Comparison of ENCODE assay signal across 8 cellular contexts in the genomic region with DNA sequence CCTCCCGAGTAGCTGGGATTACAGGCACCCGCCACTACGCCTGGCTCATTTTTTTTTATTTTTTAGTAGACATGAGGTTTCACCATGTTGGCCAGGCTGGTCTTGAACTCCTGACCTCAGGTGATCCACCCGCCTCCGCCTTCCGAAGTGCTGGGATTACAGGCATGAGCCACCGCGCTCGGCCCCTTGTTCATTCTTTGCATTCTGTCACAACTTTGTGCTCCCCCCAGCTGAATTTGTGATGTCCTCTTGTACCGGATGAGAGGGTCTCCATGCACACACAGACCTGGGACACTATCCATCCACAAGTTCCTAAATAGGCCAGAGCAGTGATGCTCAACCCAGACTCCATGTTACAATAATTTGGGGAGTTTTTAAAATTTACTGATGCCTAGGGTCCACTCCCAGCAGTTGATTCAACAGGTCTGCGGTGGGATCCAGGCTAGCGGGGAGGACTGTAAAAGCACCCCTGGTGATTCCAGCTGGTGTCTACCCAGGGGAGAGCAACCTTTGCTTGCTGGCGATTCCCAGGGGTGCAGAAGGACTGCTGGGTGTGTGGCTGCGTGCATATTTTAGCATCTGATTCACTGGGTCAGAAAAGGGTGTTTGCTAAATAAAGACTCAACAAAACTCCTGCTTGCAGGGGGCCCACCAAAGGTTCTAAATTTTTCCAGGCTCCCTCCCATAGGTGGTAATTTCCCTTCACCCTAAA. TPM values are rescaled to one million over a fixed set of nuclear protein-coding genes. Genes with fewer than 3 reads are reported as not detected.
DNase-seq lines count a peak whose midpoint lies in the region; ATAC-seq and TF ChIP-seq lines count a peak whose summit lies in the region.

No MANE protein-coding gene starts in this region.

- H3K9me3 ChIP-seq in thoracic aorta = no peaks in the 10 kb centered on the region

- no peaks in the 10 kb centered on the region for H3K27me3 ChIP-seq in thoracic aorta (replicated peaks; ENCODE audit: insufficient read depth)

- H3K4me1 Mint-ChIP-seq in activated T-cell treated with anti-CD3 and anti-CD28 coated beads, Interleukin-2, amount 50 U/mL, for 4 hours (ENCODE audit: low read depth) = peaks cover 45% of the 10 kb centered on the region
- H3K4me1 Mint-ChIP-seq in activated T-helper 2 cell treated with anti-CD3 and anti-CD28 coated beads, Interferon-gamma antibody, Interleukin-2, Interleukin-4, amounts not matched to agents 10 μg/mL and 5 μg/mL and 100 μg/mL, durations not matched to agents 14 hours and 24 hours and 36 hours (ENCODE audit: low read depth) = peaks cover 32% of the 10 kb centered on the region

- peak overlapping the region; percentile 96 for H3K4me3 Mint-ChIP-seq in activated T-cell treated with anti-CD3 and anti-CD28 coated beads, Interleukin-2, amount 50 U/mL, for 4 hours
- peak overlapping the region; percentile 95 for H3K4me3 Mint-ChIP-seq in activated T-helper 2 cell treated with anti-CD3 and anti-CD28 coated beads, Interferon-gamma antibody, Interleukin-2, Interleukin-4, amounts not matched to agents 10 μg/mL and 5 μg/mL and 100 μg/mL, durations not matched to agents 14 hours and 24 hours and 36 hours (ENCODE audit: low read depth)

- H3K4me3 ChIP-seq in thoracic aorta = peak overlapping the region; percentile 74

- peaks cover 4% of the 10 kb centered on the region for H3K36me3 Mint-ChIP-seq in activated T-cell treated with anti-CD3 and anti-CD28 coated beads, Interleukin-2, amount 50 U/mL, for 4 hours (ENCODE audit: insufficient read depth)
- H3K36me3 Mint-ChIP-seq in activated T-helper 2 cell treated with anti-CD3 and anti-CD28 coated beads, Interferon-gamma antibody, Interleukin-2, Interleukin-4, amounts not matched to agents 10 μg/mL and 5 μg/mL and 100 μg/mL, durations not matched to agents 14 hours and 24 hours and 36 hours (ENCODE audit: low read depth) = peaks cover 50% of the 10 kb centered on the region

- no peak for TF ChIP-seq CTCF in thoracic aorta (IDR thresholded peaks at IDR 0.05)

- ATAC-seq in activated T-cell treated with anti-CD3 and anti-CD28 coated beads, Interleukin-2, amount 50 U/mL, for 4 hours = no peak
- no peak for ATAC-seq in thoracic aorta (ENCODE audit: insufficient number of reproducible peaks, low FRiP score, low read depth)
- no peak for ATAC-seq in HG02938 (IDR thresholded peaks at IDR 0.05; ENCODE audit: unreplicated experiment)

- H3K27me3 Mint-ChIP-seq in activated T-cell treated with anti-CD3 and anti-CD28 coated beads, Interleukin-2, amount 50 U/mL, for 4 hours (ENCODE audit: low read depth) = no peaks in the 10 kb centered on the region
- no peaks in the 10 kb centered on the region for H3K27me3 Mint-ChIP-seq in activated T-helper 2 cell treated with anti-CD3 and anti-CD28 coated beads, Interferon-gamma antibody, Interleukin-2, Interleukin-4, amounts not matched to agents 10 μg/mL and 5 μg/mL and 100 μg/mL, durations not matched to agents 14 hours and 24 hours and 36 hours (ENCODE audit: low read depth)

- H3K9me3 Mint-ChIP-seq in activated T-cell treated with anti-CD3 and anti-CD28 coated beads, Interleukin-2, amount 50 U/mL, for 4 hours = no peaks in the 10 kb centered on the region
- H3K9me3 Mint-ChIP-seq in activated T-helper 2 cell treated with anti-CD3 and anti-CD28 coated beads, Interferon-gamma antibody, Interleukin-2, Interleukin-4, amounts not matched to agents 10 μg/mL and 5 μg/mL and 100 μg/mL, durations not matched to agents 14 hours and 24 hours and 36 hours = no peaks in the 10 kb centered on the region

- DNase-seq in activated T-cell treated with anti-CD3 and anti-CD28 coated beads, Interleukin-2, amount 50 U/mL, for 4 hours = no peak
- DNase-seq in activated T-cell treated with anti-CD3 and anti-CD28 coated beads, Interleukin-2, amount 50 U/mL, for 1 hour = no peak
- no peak for DNase-seq in activated T-helper 2 cell treated with anti-CD3 and anti-CD28 coated beads, Interferon-gamma antibody, Interleukin-2, Interleukin-4, amounts not matched to agents 10 μg/mL and 5 μg/mL and 100 μg/mL, durations not matched to agents 14 hours and 24 hours and 36 hours (ENCODE audit: low spot score)
- peak; percentile 62 for DNase-seq in iris pigment epithelial cell (ENCODE audit: low read depth)
- DNase-seq in thoracic aorta (ENCODE audit: low spot score) = no peak
- DNase-seq in NCI-H2029 (lab: John Stamatoyannopoulos, UW) = no peak
- no peak for DNase-seq in pons (ENCODE audit: low spot score)

- no peaks in the 10 kb centered on the region for H3K36me3 ChIP-seq in thoracic aorta

- peaks cover 34 to 60% of the 10 kb centered on the region in 2 donors for H3K4me1 ChIP-seq in thoracic aorta (ENCODE audit: control insufficient read depth in 1 of 2, low read depth in 2 of 2)

- H3K27ac ChIP-seq in thoracic aorta = peak overlapping the region; percentile 90 to 93

- H3K27ac Mint-ChIP-seq in activated T-helper 2 cell treated with anti-CD3 and anti-CD28 coated beads, Interferon-gamma antibody, Interleukin-2, Interleukin-4, amounts not matched to agents 10 μg/mL and 5 μg/mL and 100 μg/mL, durations not matched to agents 14 hours and 24 hours and 36 hours = peak overlapping the region; percentile 93

- intact Hi-C loops in activated T-helper 2 cell treated with anti-CD3 and anti-CD28 coated beads, Interferon-gamma antibody, Interleukin-2, Interleukin-4, amounts not matched to agents 10 μg/mL and 5 μg/mL and 100 μg/mL, durations not matched to agents 14 hours and 24 hours and 36 hours (cut with micrococcal nuclease) = loop anchor here (2.0 to 5.0 kb wide), 3 partner anchors 19 to 263 kb away; partner anchors contain the start of genes GNAI2 and TMEM115

RNA-seq across cellular contexts. Expression of gene RASSF1, which starts 1.0 kb away (rescaled TPM):
- 10 to 100 TPM; 33.7 to 40.3 (median 37.3) TPM for total RNA-seq in activated T-cell treated with anti-CD3 and anti-CD28 coated beads, Interleukin-2, amount 50 U/mL, for 4 hours
- 71.2 and 74.2 TPM in 2 replicates for total RNA-seq in activated T-helper 2 cell treated with anti-CD3 and anti-CD28 coated beads, Interferon-gamma antibody, Interleukin-2, Interleukin-4, amounts not matched to agents 10 μg/mL and 5 μg/mL and 100 μg/mL, durations not matched to agents 14 hours and 24 hours and 36 hours
- total RNA-seq in thoracic aorta = 10 to 100 TPM; 45.2 to 72.2 TPM

RNA-seq across cellular contexts. Expression of gene ZMYND10, which starts 5.9 kb away (rescaled TPM):
- total RNA-seq in activated T-cell treated with anti-CD3 and anti-CD28 coated beads, Interleukin-2, amount 50 U/mL, for 4 hours = 1 to 10 TPM in 1 of 3 donors, under 1 TPM in 2; 0.71 to 1.0 (median 0.96) TPM
- 0.94 and 1.8 TPM in 2 replicates for total RNA-seq in activated T-helper 2 cell treated with anti-CD3 and anti-CD28 coated beads, Interferon-gamma antibody, Interleukin-2, Interleukin-4, amounts not matched to agents 10 μg/mL and 5 μg/mL and 100 μg/mL, durations not matched to agents 14 hours and 24 hours and 36 hours
- not detected for total RNA-seq in thoracic aorta

RNA-seq across cellular contexts. Expression of gene NPRL2, which starts 10.9 kb away (rescaled TPM):
- 10 to 100 TPM; 34.0 to 46.9 (median 37.0) TPM for total RNA-seq in activated T-cell treated with anti-CD3 and anti-CD28 coated beads, Interleukin-2, amount 50 U/mL, for 4 hours
- total RNA-seq in activated T-helper 2 cell treated with anti-CD3 and anti-CD28 coated beads, Interferon-gamma antibody, Interleukin-2, Interleukin-4, amounts not matched to agents 10 μg/mL and 5 μg/mL and 100 μg/mL, durations not matched to agents 14 hours and 24 hours and 36 hours = 34.5 and 42.7 TPM in 2 replicates
- total RNA-seq in thoracic aorta = 10 to 100 TPM; 15.4 to 21.0 TPM

RNA-seq across cellular contexts. Expression of gene CYB561D2, which starts 11.0 kb away (rescaled TPM):
- 10 to 100 TPM; 31.8 to 35.3 (median 33.1) TPM for total RNA-seq in activated T-cell treated with anti-CD3 and anti-CD28 coated beads, Interleukin-2, amount 50 U/mL, for 4 hours
- total RNA-seq in activated T-helper 2 cell treated with anti-CD3 and anti-CD28 coated beads, Interferon-gamma antibody, Interleukin-2, Interleukin-4, amounts not matched to agents 10 μg/mL and 5 μg/mL and 100 μg/mL, durations not matched to agents 14 hours and 24 hours and 36 hours = 22.9 and 24.6 TPM in 2 replicates
- 10 to 100 TPM; 22.5 to 29.4 TPM for total RNA-seq in thoracic aorta

RNA-seq across cellular contexts. Expression of gene TUSC2, which starts 11.6 kb away (rescaled TPM):
- 10 to 100 TPM; 40.8 to 48.7 (median 48.5) TPM for total RNA-seq in activated T-cell treated with anti-CD3 and anti-CD28 coated beads, Interleukin-2, amount 50 U/mL, for 4 hours
- 23.7 and 23.9 TPM in 2 replicates for total RNA-seq in activated T-helper 2 cell treated with anti-CD3 and anti-CD28 coated beads, Interferon-gamma antibody, Interleukin-2, Interleukin-4, amounts not matched to agents 10 μg/mL and 5 μg/mL and 100 μg/mL, durations not matched to agents 14 hours and 24 hours and 36 hours
- 10 to 100 TPM; 12.6 to 19.4 TPM for total RNA-seq in thoracic aorta
